In genomic region chr12:67637718-67638117, GRCh38 we compare ENCODE assay signal across 18 cellular contexts. TPM values are rescaled to one million over a fixed set of nuclear protein-coding genes. Genes with fewer than 3 reads are reported as not detected.
DNase-seq lines count a peak whose midpoint lies in the region; ATAC-seq, FAIRE-seq and TF ChIP-seq lines count a peak whose summit lies in the region.
"Had no signal": no experiment of that assay in that cellular context is flagged by ENCODE, and none has a peak within 500 bp of the region (broad histone marks: within the 10 kb centered on the region; RNA-seq: fewer than 3 reads in every experiment).

No MANE protein-coding gene starts in this region.

- H3K4me1 ChIP-seq in right lobe of liver (peaks cover 0 to 13% (median 0%) of the 10 kb centered on the region in 4 donors), HepG2 (ENCODE audit: insufficient read depth, low read length) (peaks cover 2% of the 10 kb centered on the region; the same call in 1 of the 2 replicates), kidney (ENCODE audit: control insufficient read depth in 1 of 2, insufficient read depth in 1 of 2, low read depth in 1 of 2, low read length in 2 of 2) (no peaks in the 10 kb centered on the region)

- no peaks in the 10 kb centered on the region for H3K79me2 ChIP-seq in HepG2 (ENCODE audit: insufficient read depth, low read length)

- no peak for TF ChIP-seq CTCF in right lobe of liver (IDR thresholded peaks at IDR 0.05)
- no peak for TF ChIP-seq CTCF in HepG2 (CRISPR knock-in tag; IDR thresholded peaks at IDR 0.05)
- TF ChIP-seq CTCF in kidney (IDR thresholded peaks at IDR 0.05; ENCODE audit: borderline replicate concordance, extremely low read depth, insufficient read depth): no peak

- H3K36me3 ChIP-seq in right lobe of liver: no peaks in the 10 kb centered on the region
- no peaks in the 10 kb centered on the region for H3K36me3 ChIP-seq in HepG2 (replicated peaks in 1 of 2; ENCODE audit: control insufficient read depth in 1 of 2, insufficient read depth in 2 of 2, low read length in 2 of 2)
- H3K36me3 ChIP-seq in kidney (ENCODE audit: control insufficient read depth in 1 of 2, insufficient read depth in 2 of 2, low read length in 2 of 2): no peaks in the 10 kb centered on the region
- H3K36me3 ChIP-seq: BLaER1 treated with 17β-estradiol and CSF1 and Interleukin-3, amounts not matched to agents 10 nM and 100 nM had no signal

- intact Hi-C loops in right lobe of liver (cut with DNase I) (no loop called here), HepG2 (cut with micrococcal nuclease; ENCODE audit: unreplicated experiment) (no loop called here), sciatic nerve (cut with DNase I) (no loop called here), kidney (cut with DNase I) (no loop called here)

- TF ChIP-seq RAD21 in HepG2 (CRISPR knock-in tag; IDR thresholded peaks at IDR 0.05): no peak

- H2AFZ ChIP-seq in HepG2 (ENCODE audit: low read length): no peak overlapping the region

- ATAC-seq in right lobe of liver (peak; percentile 54 to 72 (median 70)), HepG2 (no peak), sciatic nerve (no peak)
- ATAC-seq: CD8-positive, alpha-beta T cell had no signal

- H3K27me3 ChIP-seq in right lobe of liver (no peaks in the 10 kb centered on the region), HepG2 (ENCODE audit: control insufficient read depth in 1 of 2, insufficient read depth in 2 of 2, low read length in 2 of 2) (no peaks in the 10 kb centered on the region)
- H3K27me3 ChIP-seq: BLaER1 treated with 17β-estradiol and CSF1 and Interleukin-3, amounts not matched to agents 10 nM and 100 nM had no signal

- DNase-seq in NCI-H510A treated with DMSO at 0.1 percent for 48 hours (lab: John Stamatoyannopoulos, UW) (peak; percentile 30), NCI-H510A (lab: John Stamatoyannopoulos, UW) (no peak), right lobe of liver (no peak), HepG2 (ENCODE audit: low spot score) (no peak), NCI-H774 (lab: John Stamatoyannopoulos, UW) (peak; percentile 30), sciatic nerve (ENCODE audit: low spot score) (no peak), kidney (no peak)
- DNase-seq: Calu3; CD8-positive, alpha-beta T cell; DMS 273 treated with DMSO at 0.1 percent for 48 hours; DMS79; GDM1; GOT3; H9 had no signal

- BruUV-seq in HepG2 (replicated peaks; lab: Mats Ljungman, UMichigan): no TSS peak

- H3K4me3 ChIP-seq in right lobe of liver (no peak overlapping the region), HepG2 (replicated peaks in 1 of 3; ENCODE audit: insufficient read depth in 1 of 3, low read depth in 2 of 3, low read length in 3 of 3) (no peak overlapping the region), kidney (ENCODE audit: low read length in 2 of 2) (no peak overlapping the region)
- H3K4me3 ChIP-seq: BLaER1 treated with 17β-estradiol and CSF1 and Interleukin-3, amounts not matched to agents 10 nM and 100 nM had no signal

- CTCF ChIA-PET in HepG2 (lab: Yijun Ruan, JAX; ENCODE audit: low intra/inter-chr PET ratio, low total read pairs): no interaction called here

- H3K27ac ChIP-seq in right lobe of liver (peak overlapping the region in 1 of 3 donors; percentile 42), HepG2 (ENCODE audit: extremely low read length, insufficient read depth, low read length) (no peak overlapping the region), kidney (ENCODE audit: low read depth in 2 of 2, low read length in 2 of 2) (no peak overlapping the region)
- H3K27ac ChIP-seq: BLaER1 treated with 17β-estradiol and CSF1 and Interleukin-3, amounts not matched to agents 10 nM and 100 nM had no signal

- no peak overlapping the region for H3K4me2 ChIP-seq in HepG2 (ENCODE audit: low read depth, low read length)
- H3K4me2 ChIP-seq: BLaER1 treated with 17β-estradiol and CSF1 and Interleukin-3, amounts not matched to agents 10 nM and 100 nM had no signal

- TF ChIP-seq POLR2A in right lobe of liver (IDR thresholded peaks at IDR 0.05) (no peak), HepG2 (IDR thresholded peaks at IDR 0.05; ENCODE audit: insufficient read depth in 1 of 2, low read depth in 2 of 2, low read length in 2 of 2) (no peak)

- FAIRE-seq in HepG2 (lab: Jason Lieb, UNC) (no peak), kidney (lab: Jason Lieb, UNC) (no peak)
- FAIRE-seq: GM12892, GM18507, HTR-8/SVneo had no signal

- POLR2A ChIA-PET in HepG2 (lab: Yijun Ruan, JAX): no interaction called here

- H3K9ac ChIP-seq in HepG2 (ENCODE audit: insufficient read depth, low read depth, low read length) (no peak overlapping the region), kidney (ENCODE audit: low read length in 2 of 2) (no peak overlapping the region)
- H3K9ac ChIP-seq: BLaER1 treated with 17β-estradiol and CSF1 and Interleukin-3, amounts not matched to agents 10 nM and 100 nM had no signal

- in situ Hi-C loops in HepG2 (cut with HindIII; ENCODE audit: extremely low pct_ligation_motif_present, low pct_unique_long_range_greater_than_20kb): no loop called here

- H4K20me1 ChIP-seq in HepG2 (ENCODE audit: insufficient read depth, low read length): no peaks in the 10 kb centered on the region
- H4K20me1 ChIP-seq: BLaER1 treated with 17β-estradiol and CSF1 and Interleukin-3, amounts not matched to agents 10 nM and 100 nM had no signal

- 42% methylated on average over 3 of the region's 3 CpGs for WGBS in right lobe of liver (ENCODE audit: insufficient coverage, low coverage, low lambda C conversion rate, missing lambda C conversion rate)
- 4% methylated on average over 3 of the region's 3 CpGs for WGBS in HepG2 (ENCODE audit: low lambda C conversion rate)

- no peaks in the 10 kb centered on the region for H3K9me3 ChIP-seq in right lobe of liver
- H3K9me3 ChIP-seq in HepG2 (ENCODE audit: low read length): no peaks in the 10 kb centered on the region
- no peaks in the 10 kb centered on the region for H3K9me3 ChIP-seq in kidney (ENCODE audit: control insufficient read depth in 1 of 2, low read length in 2 of 2)
- H3K9me3 ChIP-seq: BLaER1 treated with 17β-estradiol and CSF1 and Interleukin-3, amounts not matched to agents 10 nM and 100 nM had no signal

- TF ChIP-seq EP300 in HepG2 (IDR thresholded peaks at IDR 0.05; ENCODE audit: low read depth in 2 of 2, low read length in 2 of 2) (no peak), HepG2 (CRISPR knock-in tag; IDR thresholded peaks at IDR 0.05; ENCODE audit: borderline replicate concordance) (no peak)

TF ChIP-seq in HepG2, 621 proteins besides CTCF, POLR2A, EP300 and RAD21:
- TF ChIP-seq ZNF564 (CRISPR knock-in tag; IDR thresholded peaks at IDR 0.05): no peak
- TF ChIP-seq ZFP1 (CRISPR knock-in tag; IDR thresholded peaks at IDR 0.05): no peak
- no peak for TF ChIP-seq ZNF20 (CRISPR knock-in tag; IDR thresholded peaks at IDR 0.05)
- TF ChIP-seq SMC3 (IDR thresholded peaks at IDR 0.05; ENCODE audit: low read length): no peak
- TF ChIP-seq CBX1 (IDR thresholded peaks at IDR 0.05; ENCODE audit: low read depth): no peak
- no peak for TF ChIP-seq DBP (CRISPR knock-in tag; IDR thresholded peaks at IDR 0.05; ENCODE audit: not compliant biosample characterization)
- TF ChIP-seq CREBL2 (CRISPR knock-in tag; IDR thresholded peaks at IDR 0.05; ENCODE audit: borderline replicate concordance): no peak
- TF ChIP-seq KLF15 (CRISPR knock-in tag; IDR thresholded peaks at IDR 0.05; ENCODE audit: borderline replicate concordance): no peak
- TF ChIP-seq ISX (CRISPR knock-in tag; conservative IDR thresholded peaks at IDR 0.05): no peak
- TF ChIP-seq ZNF780A (CRISPR knock-in tag; IDR thresholded peaks at IDR 0.05): no peak

RNA-seq across cellular contexts. Expression of gene DYRK2, which starts 10.8 kb away (rescaled TPM):
- total RNA-seq in right lobe of liver (10 to 100 TPM in 2 of 6 experiments, 1 to 10 TPM in 4; 6.5 to 12.5 (median 6.9) TPM), HepG2 (2016; rRNA removed; fragmentation: Illumina TruSeq; extraction: Trizol) (10.1 and 11.5 TPM in 2 replicates), sciatic nerve (25.5 TPM), kidney (35.4 TPM)
- 0.62 and 0.81 TPM in 2 replicates for total RNA-seq in HepG2 (2016; cell fraction: cytosol; rRNA removed; fragmentation: Illumina TruSeq; extraction: Trizol; ENCODE audit: low read depth)
- 9.8 and 11.5 TPM in 2 replicates for total RNA-seq in HepG2 (2016; cell fraction: insoluble cytoplasmic fraction; rRNA removed; fragmentation: Illumina TruSeq; extraction: Trizol)
- total RNA-seq in HepG2 (2016; cell fraction: membrane; rRNA removed; fragmentation: Illumina TruSeq; extraction: Trizol): 4.4 and 5.2 TPM in 2 replicates
- 11.0 and 12.1 TPM in 2 replicates for total RNA-seq in HepG2 (2016; cell fraction: nucleus; rRNA removed; fragmentation: Illumina TruSeq; extraction: Trizol)
- polyA plus RNA-seq in HepG2 (2011; rRNA removed) (8.2 and 9.3 TPM in 2 replicates), kidney (ENCODE audit: insufficient read depth, low read depth, low replicate concordance) (2.8 TPM)
- 7.3 and 8.2 TPM in 2 replicates for polyA plus RNA-seq in HepG2 (2011; cell fraction: cytosol; rRNA removed)
- 8.6 and 9.9 TPM in 2 replicates for polyA plus RNA-seq in HepG2 (2011; cell fraction: nucleus; rRNA removed)
- polyA plus RNA-seq in HepG2 (2012): 5.3 and 6.0 TPM in 2 replicates
- polyA plus RNA-seq in HepG2 (2016; cell fraction: cytosol; fragmentation: Illumina TruSeq; extraction: Trizol; ENCODE audit: low read depth): 0.89 and 1.4 TPM in 2 replicates
- polyA plus RNA-seq in HepG2 (2016; cell fraction: insoluble cytoplasmic fraction; fragmentation: Illumina TruSeq; extraction: Trizol; ENCODE audit: low read depth): 6.8 and 9.2 TPM in 2 replicates
- 2.1 and 2.6 TPM in 2 replicates for polyA plus RNA-seq in HepG2 (2016; cell fraction: membrane; fragmentation: Illumina TruSeq; extraction: Trizol; ENCODE audit: low read depth)
- polyA plus RNA-seq in HepG2 (2016; cell fraction: nucleus; fragmentation: Illumina TruSeq; extraction: Trizol; ENCODE audit: insufficient read depth, low read depth): 9.5 and 10.2 TPM in 2 replicates
- 33.7 and 36.3 TPM in 2 replicates for polyA minus RNA-seq in HepG2 (2011; rRNA and poly(A)+ RNA removed; ENCODE audit: low replicate concordance)
- 10.1 and 14.8 TPM in 2 replicates for polyA minus RNA-seq in HepG2 (2011; cell fraction: cytosol; rRNA and poly(A)+ RNA removed)
- 18.7 and 29.2 TPM in 2 replicates for polyA minus RNA-seq in HepG2 (2011; cell fraction: nucleus; rRNA and poly(A)+ RNA removed)

Comparison
In these comparisons a context has a peak if more than half of its experiments do, and no peak if none do; other contexts are left out.
1. DNase-seq: peak in NCI-H510A treated with DMSO at 0.1 percent for 48 hours (single experiment) and NCI-H774 (single experiment); none in NCI-H510A (single experiment), right lobe of liver (0 of 3), HepG2 (single experiment), sciatic nerve (single experiment) and kidney (single experiment).
2. ATAC-seq: peak in right lobe of liver (4 of 4); none in HepG2 (single experiment) and sciatic nerve (single experiment).